ENCODE assay signal across 1 cellular context in genomic region chr10:4650109-4650508, GRCh38.
TF ChIP-seq lines count a peak whose summit lies in the region.

No MANE protein-coding gene starts in this region.

TF ChIP-seq in GM23338, 12 proteins besides CTCF, POLR2A, EP300 and RAD21 (continued from another document):
- TF ChIP-seq EZH2phosphoT487 (IDR thresholded peaks at IDR 0.05; ENCODE audit: unreplicated experiment) (no peak), POLR2AphosphoS5 (IDR thresholded peaks at IDR 0.05; ENCODE audit: low read depth) (no peak), EZH2 (IDR thresholded peaks at IDR 0.05; ENCODE audit: low read depth, unreplicated experiment) (no peak), CREB1 (CRISPR knock-in tag; IDR thresholded peaks at IDR 0.05; ENCODE audit: low read depth) (no peak)
- TF ChIP-seq, protein P1, sequence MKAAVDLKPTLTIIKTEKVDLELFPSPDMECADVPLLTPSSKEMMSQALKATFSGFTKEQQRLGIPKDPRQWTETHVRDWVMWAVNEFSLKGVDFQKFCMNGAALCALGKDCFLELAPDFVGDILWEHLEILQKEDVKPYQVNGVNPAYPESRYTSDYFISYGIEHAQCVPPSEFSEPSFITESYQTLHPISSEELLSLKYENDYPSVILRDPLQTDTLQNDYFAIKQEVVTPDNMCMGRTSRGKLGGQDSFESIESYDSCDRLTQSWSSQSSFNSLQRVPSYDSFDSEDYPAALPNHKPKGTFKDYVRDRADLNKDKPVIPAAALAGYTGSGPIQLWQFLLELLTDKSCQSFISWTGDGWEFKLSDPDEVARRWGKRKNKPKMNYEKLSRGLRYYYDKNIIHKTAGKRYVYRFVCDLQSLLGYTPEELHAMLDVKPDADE (IDR thresholded peaks at IDR 0.05), result no peak
